ENCODE assay signal across 8 cellular contexts in genomic region chr11:118659314-118659939, GRCh38. TPM values are rescaled to one million over a fixed set of nuclear protein-coding genes. Genes with fewer than 3 reads are reported as not detected.
DNase-seq lines count a peak whose midpoint lies in the region; ATAC-seq and TF ChIP-seq lines count a peak whose summit lies in the region.

No MANE protein-coding gene starts in this region.

- no peaks in the 10 kb centered on the region for H3K27me3 ChIP-seq in right lobe of liver

- peak; percentile 90 to 97 (median 96) for TF ChIP-seq CTCF in right lobe of liver (IDR thresholded peaks at IDR 0.05)

- DNase-seq in SIG-M5 treated with dmso at 0.1 percent for 504 hours (lab: John Stamatoyannopoulos, UW; ENCODE audit: unreplicated experiment) (peak; percentile 76), SIG-M5 (lab: John Stamatoyannopoulos, UW) (no peak), NCI-H774 (lab: John Stamatoyannopoulos, UW) (peak; percentile 79), dermis blood vessel endothelial cell (peak; percentile 90), right lobe of liver (peak; percentile 86 to 88 (median 88))
- DNase-seq in activated CD4-positive, alpha-beta T cell treated with anti-CD3 and anti-CD28 coated beads, Interleukin-2, amount 50 U/mL, for 48 hours: peak; percentile 96
- DNase-seq in stimulated activated CD4-positive, alpha-beta T cell treated with anti-CD3 and anti-CD28 coated beads, Interleukin-4, amount 100 ng/mL, for 48 hours (ENCODE audit: low read depth in 2 of 2): peak; percentile 84 to 96

- ATAC-seq in HG03521 (IDR thresholded peaks at IDR 0.05; ENCODE audit: unreplicated experiment): peak; percentile 82
- peak; percentile 93 to 97 (median 96) for ATAC-seq in right lobe of liver

- H3K27ac ChIP-seq in right lobe of liver: peak overlapping the region in 1 of 3 donors; percentile 18

- H3K4me1 ChIP-seq in right lobe of liver: peaks cover 0 to 9% (median 0%) of the 10 kb centered on the region in 4 donors

- H3K4me3 ChIP-seq in right lobe of liver: no peak overlapping the region

- H3K9me3 ChIP-seq in right lobe of liver: no peaks in the 10 kb centered on the region

- intact Hi-C loops in right lobe of liver (cut with DNase I): no loop called here

- WGBS in right lobe of liver (ENCODE audit: insufficient coverage, low coverage, low lambda C conversion rate, missing lambda C conversion rate): 2% methylated on average over 12 of the region's 25 CpGs

- H3K36me3 ChIP-seq in right lobe of liver: no peaks in the 10 kb centered on the region

- no peak for TF ChIP-seq POLR2A in right lobe of liver (IDR thresholded peaks at IDR 0.05)

RNA-seq across cellular contexts. Expression of gene TREH, which starts 20.0 kb away (rescaled TPM):
- not detected in 2 replicates for total RNA-seq in dermis blood vessel endothelial cell
- 1 to 10 TPM in 4 of 6 experiments, not detected in 2; 2.1 to 5.1 (median 2.9) TPM for total RNA-seq in right lobe of liver

RNA-seq across cellular contexts. Expression of gene PHLDB1, which starts 52.0 kb away (rescaled TPM):
- total RNA-seq in dermis blood vessel endothelial cell: 38.8 and 47.8 TPM in 2 replicates
- total RNA-seq in right lobe of liver: 10 to 100 TPM in 1 of 6 experiments, 1 to 10 TPM in 5; 5.4 to 11.7 (median 6.3) TPM
